9 cellular contexts compared by ENCODE assay signal in genomic region chr2:239290618-239291504, GRCh38.
DNase-seq lines count a peak whose midpoint lies in the region; FAIRE-seq and TF ChIP-seq lines count a peak whose summit lies in the region.
"Had no signal": no experiment of that assay in that cellular context is flagged by ENCODE, and none has a peak within 500 bp of the region (broad histone marks: within the 10 kb centered on the region; RNA-seq: fewer than 3 reads in every experiment).

No MANE protein-coding gene starts in this region.

- peak overlapping the region; percentile 100 for H3K27ac Mint-ChIP-seq in activated naive CD4-positive, alpha-beta T cell treated with anti-CD3 and anti-CD28 coated beads, Interleukin-2, amount 10 ng/mL, durations not matched to agents 7 days and 5 days

- no peak overlapping the region for H3K4me3 Mint-ChIP-seq in activated naive CD4-positive, alpha-beta T cell treated with anti-CD3 and anti-CD28 coated beads, Interleukin-2, amount 10 ng/mL, durations not matched to agents 7 days and 5 days

- DNase-seq in activated naive CD4-positive, alpha-beta T cell treated with anti-CD3 and anti-CD28 coated beads, Interleukin-2, amount 10 ng/mL, durations not matched to agents 7 days and 5 days: no peak
- no peak for DNase-seq in activated naive CD4-positive, alpha-beta T cell (lab: John Stamatoyannopoulos, UW)
- no peak for DNase-seq in coronary artery (ENCODE audit: low spot score)
- peak; percentile 45 for DNase-seq in mesendoderm
- DNase-seq in urothelium cell line (ENCODE audit: low spot score): no peak
- no peak for DNase-seq in HCEC 1CT
- DNase-seq in NCI-H510A treated with DMSO at 0.1 percent for 48 hours (lab: John Stamatoyannopoulos, UW): no peak
- no peak for DNase-seq in GM10248 (ENCODE audit: extremely low spot score)
- DNase-seq: NCI-H2171 treated with DMSO at 0.1 percent for 48 hours had no signal

- H3K9ac ChIP-seq in mesendoderm (ENCODE audit: low read length): no peak overlapping the region

- WGBS in mesendoderm (ENCODE audit: extremely low coverage, insufficient coverage, low lambda C conversion rate): 100% methylated on average over 4 of the region's 40 CpGs

- H3K27me3 Mint-ChIP-seq in activated naive CD4-positive, alpha-beta T cell treated with anti-CD3 and anti-CD28 coated beads, Interleukin-2, amount 10 ng/mL, durations not matched to agents 7 days and 5 days: peaks cover 7% of the 10 kb centered on the region

- peak overlapping the region; percentile 45 for H3K18ac ChIP-seq in mesendoderm (ENCODE audit: low read length)

- H3K4me3 ChIP-seq in coronary artery: no peak overlapping the region
- H3K4me3 ChIP-seq in mesendoderm (ENCODE audit: low read length): no peak overlapping the region

- H3K4ac ChIP-seq in mesendoderm (ENCODE audit: low read depth, low read length): no peak overlapping the region

- H2BK15ac ChIP-seq in mesendoderm (replicated peaks; ENCODE audit: low read depth): no peak overlapping the region

- H3K4me1 Mint-ChIP-seq in activated naive CD4-positive, alpha-beta T cell treated with anti-CD3 and anti-CD28 coated beads, Interleukin-2, amount 10 ng/mL, durations not matched to agents 7 days and 5 days: peaks cover 91% of the 10 kb centered on the region

- peaks cover 34% of the 10 kb centered on the region for H3K36me3 Mint-ChIP-seq in activated naive CD4-positive, alpha-beta T cell treated with anti-CD3 and anti-CD28 coated beads, Interleukin-2, amount 10 ng/mL, durations not matched to agents 7 days and 5 days

- H3K79me2 ChIP-seq in mesendoderm (ENCODE audit: control insufficient read depth, insufficient read depth, low read length): peaks cover 9% of the 10 kb centered on the region

- H3K4me2 ChIP-seq in mesendoderm (ENCODE audit: low read length): no peak overlapping the region

- H2BK120ac ChIP-seq in mesendoderm (ENCODE audit: low read depth, low read length): no peak overlapping the region

- H3K27ac ChIP-seq in coronary artery (peak overlapping the region; percentile 75 to 79), mesendoderm (ENCODE audit: low read depth, low read length) (peak overlapping the region; percentile 11)

- CTCF ChIA-PET in activated naive CD4-positive, alpha-beta T cell treated with anti-CD3 and anti-CD28 coated beads, Interleukin-2, amount 10 ng/mL, durations not matched to agents 7 days and 5 days (lab: Charles Lee): interaction anchor here (0.5 to 1.7 kb wide), 3 partner anchors 15 to 31 kb away, joined by 3 to 6 read pairs (median 3); no protein-coding TSS in a partner anchor
- CTCF ChIA-PET in GM10248 (lab: Yijun Ruan, JAX): interaction anchor here (0.8 to 1.4 kb wide), 4 partner anchors 14 to 38 kb away, joined by 3 to 4 read pairs (median 3); no protein-coding TSS in a partner anchor

- no peak overlapping the region for H4K8ac ChIP-seq in mesendoderm (ENCODE audit: low read depth, low read length)

- H2BK5ac ChIP-seq in mesendoderm (ENCODE audit: low read length): no peak overlapping the region

- no peaks in the 10 kb centered on the region for H3K27me3 ChIP-seq in mesendoderm (ENCODE audit: insufficient read depth, low read length, poor library complexity)

- no peaks in the 10 kb centered on the region for H3K36me3 ChIP-seq in mesendoderm (ENCODE audit: control insufficient read depth, insufficient read depth, low read length)

- TF ChIP-seq CTCF in coronary artery (IDR thresholded peaks at IDR 0.05): no peak
- TF ChIP-seq CTCF in GM10248 (IDR thresholded peaks at IDR 0.05; ENCODE audit: control extremely low read depth, extremely low read depth, low read depth, missing control alignments): no peak

- peak overlapping the region; percentile 54 for H3K56ac ChIP-seq in mesendoderm (ENCODE audit: low read length)

- peaks cover 7% of the 10 kb centered on the region for H3K4me1 ChIP-seq in mesendoderm (ENCODE audit: control insufficient read depth, low read depth, low read length)

- FAIRE-seq in urothelium cell line (lab: Jason Lieb, UNC): peak; percentile 83

- POLR2A ChIA-PET in GM10248 (lab: Yijun Ruan, JAX): no interaction called here

- H3K23ac ChIP-seq in mesendoderm (ENCODE audit: low read length): no peak overlapping the region

- peaks cover 18% of the 10 kb centered on the region for H3K79me1 ChIP-seq in mesendoderm (ENCODE audit: low read length)

- no peaks in the 10 kb centered on the region for H3K9me3 Mint-ChIP-seq in activated naive CD4-positive, alpha-beta T cell treated with anti-CD3 and anti-CD28 coated beads, Interleukin-2, amount 10 ng/mL, durations not matched to agents 7 days and 5 days

- H4K5ac ChIP-seq in mesendoderm (ENCODE audit: low read length): no peak overlapping the region

- no peak overlapping the region for H2AK5ac ChIP-seq in mesendoderm (ENCODE audit: low read length)
